Comparison of ENCODE assay signal across 8 cellular contexts in the genomic region with DNA sequence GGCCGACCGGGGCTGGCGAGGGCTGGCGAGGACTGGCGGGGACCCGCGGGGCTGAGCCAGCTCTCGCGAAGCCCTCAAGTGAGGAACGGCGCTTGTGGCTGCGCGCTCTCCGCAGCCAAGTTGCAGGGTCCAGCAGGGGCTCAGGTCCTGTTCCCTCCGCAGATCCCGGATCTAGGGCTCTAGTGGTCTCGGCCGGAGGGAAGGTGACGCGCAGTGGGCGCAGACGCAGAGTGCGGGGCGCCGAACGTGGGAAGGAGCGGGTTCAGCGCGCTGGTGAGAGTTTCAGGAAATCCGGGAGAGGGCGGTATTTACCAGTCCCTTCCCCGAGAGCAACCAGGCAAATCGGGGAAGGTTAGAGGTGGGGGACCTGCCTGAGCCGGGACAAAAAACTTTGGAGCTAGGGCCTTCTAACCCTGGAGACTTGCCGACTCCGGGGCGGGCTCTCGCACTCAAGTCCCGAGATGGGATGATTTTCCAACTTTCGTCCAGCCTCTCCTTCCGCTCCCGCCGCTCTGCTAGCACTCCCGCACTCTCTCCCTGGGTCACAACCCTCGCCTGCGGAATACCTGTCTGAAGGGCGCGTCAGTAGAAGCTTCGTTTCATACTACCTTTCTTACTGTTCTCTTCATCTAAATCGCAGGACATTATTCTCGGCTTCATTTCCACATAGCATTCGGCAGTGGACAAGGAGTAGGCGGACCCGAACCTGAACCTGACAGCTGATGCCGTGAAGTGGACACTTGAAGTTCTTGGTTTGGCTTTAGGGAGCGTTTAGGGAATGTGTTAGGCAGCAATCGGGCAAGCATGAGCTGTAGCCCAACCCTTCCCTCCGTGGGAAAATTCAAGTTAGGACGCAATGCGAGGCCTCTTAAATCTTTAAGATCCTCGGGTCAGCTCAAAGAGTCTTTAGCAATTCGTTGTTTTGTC. TPM values are rescaled to one million over a fixed set of nuclear protein-coding genes. Genes with fewer than 3 reads are reported as not detected.
DNase-seq lines count a peak whose midpoint lies in the region; ATAC-seq, FAIRE-seq and TF ChIP-seq lines count a peak whose summit lies in the region.

No MANE protein-coding gene starts in this region.

- H3K9me3 Mint-ChIP-seq in Calu3 (ENCODE audit: low read depth, unreplicated experiment) = no peaks in the 10 kb centered on the region
- no peaks in the 10 kb centered on the region for H3K9me3 Mint-ChIP-seq in effector memory CD8-positive, alpha-beta T cell

- no peaks in the 10 kb centered on the region for H3K9me3 ChIP-seq in ascending aorta
- H3K9me3 ChIP-seq in keratinocyte (ENCODE audit: control insufficient read depth, low read depth, low read length) = no peaks in the 10 kb centered on the region
- no peaks in the 10 kb centered on the region for H3K9me3 ChIP-seq in tibial nerve

- BruUV-seq in Calu3 (replicated peaks; lab: Mats Ljungman, UMichigan) = no TSS peak

- no peak for FAIRE-seq in keratinocyte (lab: Jason Lieb, UNC)

- intact Hi-C loops in Calu3 (cut with micrococcal nuclease; ENCODE audit: unreplicated experiment) (loop anchor here (1.0 to 5.0 kb wide), 4 partner anchors 294 to 503 kb away; no protein-coding TSS in a partner anchor), ascending aorta (cut with DNase I) (loop anchor here (1.0 to 10.0 kb wide), 3 partner anchors 294 to 502 kb away; no protein-coding TSS in a partner anchor)

- H3K4me2 ChIP-seq in keratinocyte (ENCODE audit: control insufficient read depth, extremely low read depth, insufficient read depth, low read depth, low read length) = peak overlapping the region; percentile 93

- H3K27me3 ChIP-seq in ascending aorta (no peaks in the 10 kb centered on the region), keratinocyte (ENCODE audit: control insufficient read depth, extremely low read depth, insufficient read depth, low read length) (peaks cover 66% of the 10 kb centered on the region), tibial nerve (peaks cover 0 to 83% of the 10 kb centered on the region in 2 donors)

- 10 to 13% methylated on average over 45 to 47 of the region's 62 CpGs for WGBS in tibial nerve, 2 donors

- no peak for TF ChIP-seq POLR2A in tibial nerve (IDR thresholded peaks at IDR 0.05)

- ATAC-seq in effector memory CD8-positive, alpha-beta T cell (replicated peaks) = no peak

- H3K9ac ChIP-seq in keratinocyte (ENCODE audit: control insufficient read depth, extremely low read depth, insufficient read depth, low read length) = peak overlapping the region; percentile 37

- H3K36me3 ChIP-seq in ascending aorta (no peaks in the 10 kb centered on the region), keratinocyte (ENCODE audit: control insufficient read depth in 2 of 2, extremely low read depth in 1 of 2, insufficient read depth in 2 of 2, low read length in 2 of 2) (no peaks in the 10 kb centered on the region), tibial nerve (no peaks in the 10 kb centered on the region)

- H3K4me1 ChIP-seq in ascending aorta = peaks cover 5 to 13% of the 10 kb centered on the region in 2 donors
- peaks cover 7% of the 10 kb centered on the region for H3K4me1 ChIP-seq in keratinocyte (ENCODE audit: control insufficient read depth, extremely low read depth, insufficient read depth, low read length)
- H3K4me1 ChIP-seq in tibial nerve = peaks cover 0 to 24% (median 11%) of the 10 kb centered on the region in 4 donors

- peaks cover 8% of the 10 kb centered on the region for H3K36me3 Mint-ChIP-seq in Calu3 (ENCODE audit: insufficient read depth, unreplicated experiment)
- no peaks in the 10 kb centered on the region for H3K36me3 Mint-ChIP-seq in effector memory CD8-positive, alpha-beta T cell (ENCODE audit: insufficient read depth)

- peak; percentile 55 for TF ChIP-seq CTCF in Calu3 (IDR thresholded peaks at IDR 0.05; ENCODE audit: unreplicated experiment)
- TF ChIP-seq CTCF in ascending aorta (IDR thresholded peaks at IDR 0.05) = peak; percentile 22 to 59 (median 31)
- peak; percentile 48 to 84 (median 75) for TF ChIP-seq CTCF in keratinocyte (optimal IDR thresholded peaks at IDR 0.05 in 1 of 3, IDR thresholded peaks at IDR 0.05 in 1 of 3, conservative IDR thresholded peaks at IDR 0.05 in 1 of 3; ENCODE audit: extremely low read depth in 1 of 3, insufficient read depth in 2 of 3, low read length in 3 of 3)
- TF ChIP-seq CTCF in tibial nerve (IDR thresholded peaks at IDR 0.05) = peak in 4 of 5 experiments; percentile 29 to 72 (median 60)

- H3K4me1 Mint-ChIP-seq in Calu3 (ENCODE audit: low read depth, unreplicated experiment) = no peaks in the 10 kb centered on the region
- H3K4me1 Mint-ChIP-seq in effector memory CD8-positive, alpha-beta T cell (ENCODE audit: low read depth in 2 of 2) = no peaks in the 10 kb centered on the region

- no peak overlapping the region for H3K27ac Mint-ChIP-seq in Calu3 (ENCODE audit: unreplicated experiment)
- no peak overlapping the region for H3K27ac Mint-ChIP-seq in effector memory CD8-positive, alpha-beta T cell

- CTCF ChIA-PET in Calu3 (lab: Charles Lee) = interaction anchor here (0.6 to 3.5 kb wide), 5 partner anchors 8 to 501 kb away, joined by 4 to 36 read pairs (median 8); no protein-coding TSS in a partner anchor

- peak overlapping the region; percentile 88 for H2AFZ ChIP-seq in keratinocyte (ENCODE audit: control insufficient read depth, low read length)

- H3K4me3 Mint-ChIP-seq in Calu3 (ENCODE audit: low read depth, unreplicated experiment) = peak overlapping the region; percentile 79
- H3K4me3 Mint-ChIP-seq in effector memory CD8-positive, alpha-beta T cell = no peak overlapping the region

- no peak for TF ChIP-seq EP300 in tibial nerve (IDR thresholded peaks at IDR 0.05)

- H3K4me3 ChIP-seq in ascending aorta (peak overlapping the region; percentile 54 to 60), keratinocyte (ENCODE audit: control insufficient read depth in 2 of 3, extremely low read depth in 1 of 3, insufficient read depth in 2 of 3, low read depth in 1 of 3, low read length in 3 of 3) (peak overlapping the region; percentile 41 to 82 (median 61)), tibial nerve (peak overlapping the region; percentile 26 to 56 (median 42))

- H3K27me3 Mint-ChIP-seq in Calu3 (ENCODE audit: unreplicated experiment) = peaks cover 44% of the 10 kb centered on the region
- peaks cover 51 to 52% of the 10 kb centered on the region in 2 donors for H3K27me3 Mint-ChIP-seq in effector memory CD8-positive, alpha-beta T cell

- DNase-seq in Calu3 (peak; percentile 63), NCI-H1092 (lab: John Stamatoyannopoulos, UW) (peak; percentile 58), ascending aorta (ENCODE audit: low spot score in 2 of 2) (no peak), keratinocyte (ENCODE audit: low read depth, low spot score) (no peak), tibial nerve (ENCODE audit: low spot score in 2 of 2) (no peak)
- no peak for DNase-seq in activated naive CD4-positive, alpha-beta T cell (lab: John Stamatoyannopoulos, UW)
- no peak for DNase-seq in effector memory CD8-positive, alpha-beta T cell
- no peak for DNase-seq in effector CD4-positive, alpha-beta T cell

- no peak overlapping the region for H3K27ac ChIP-seq in ascending aorta
- no peak overlapping the region for H3K27ac ChIP-seq in keratinocyte (ENCODE audit: control insufficient read depth, insufficient read depth, low read length)
- H3K27ac ChIP-seq in tibial nerve = no peak overlapping the region

- no peaks in the 10 kb centered on the region for H3K79me2 ChIP-seq in keratinocyte (ENCODE audit: control insufficient read depth, insufficient read depth, low read length)

- H4K20me1 ChIP-seq in keratinocyte (ENCODE audit: control insufficient read depth, extremely low read depth, insufficient read depth, low read length) = no peaks in the 10 kb centered on the region

- dilution Hi-C loops in keratinocyte (cut with MboI; ENCODE audit: extremely low pct_ligation_motif_present, low sequenced_read_pairs) = loop anchor here (25.0 kb wide), 2 partner anchors 289 to 464 kb away; no protein-coding TSS in a partner anchor

- no peaks in the 10 kb centered on the region for H3K9me1 ChIP-seq in keratinocyte (ENCODE audit: control insufficient read depth, extremely low read depth, insufficient read depth, low read length)

RNA-seq across cellular contexts. Expression of a gene that starts 13.6 kb away (rescaled TPM):
- total RNA-seq in Calu3 (2022) = 4.5 and 5.3 TPM in 2 replicates
- not detected for total RNA-seq in ascending aorta
- polyA plus RNA-seq in keratinocyte = 1.1 to 1.3 TPM (median 1.2 TPM) in 3 replicates
- 0.60 TPM for polyA plus RNA-seq in keratinocyte (2011; ENCODE audit: low read depth)
- polyA plus RNA-seq in keratinocyte (2011; cell fraction: cytosol; rRNA removed) = 1.1 and 1.5 TPM in 2 replicates
- polyA plus RNA-seq in keratinocyte (2011; cell fraction: nucleus; rRNA removed) = 2.1 and 2.4 TPM in 2 replicates
- 1.1 and 1.2 TPM in 2 replicates for polyA plus RNA-seq in keratinocyte (2012; ENCODE audit: low replicate concordance)
- 1.5 to 2.3 TPM (median 2.0 TPM) in 3 replicates for polyA minus RNA-seq in keratinocyte
- polyA minus RNA-seq in keratinocyte (2011; cell fraction: cytosol; rRNA and poly(A)+ RNA removed) = 2.7 TPM
- 1.7 and 2.2 TPM in 2 replicates for polyA minus RNA-seq in keratinocyte (2011; cell fraction: nucleus; rRNA and poly(A)+ RNA removed)
- total RNA-seq in tibial nerve = 1 to 10 TPM; 1.3 to 6.0 (median 3.2) TPM

Comparison
In these comparisons a context has a peak if more than half of its experiments do, and no peak if none do; other contexts are left out.
1. DNase-seq: peak in Calu3 (single experiment) and NCI-H1092 (single experiment); none in ascending aorta (0 of 2), keratinocyte (single experiment), tibial nerve (0 of 2), activated naive CD4-positive, alpha-beta T cell (0 of 4), effector memory CD8-positive, alpha-beta T cell (0 of 3) and effector CD4-positive, alpha-beta T cell (single experiment).
2. Peak in every context shown above with its lines, with median percentiles within 50 percentile points of each other: CTCF ChIP-seq and H3K4me3 ChIP-seq.